ENCODE assay signal across 16 cellular contexts in genomic region chr2:165952085-165952484, GRCh38. TPM values are rescaled to one million over a fixed set of nuclear protein-coding genes. Genes with fewer than 3 reads are reported as not detected.
DNase-seq lines count a peak whose midpoint lies in the region; ATAC-seq and TF ChIP-seq lines count a peak whose summit lies in the region.
"Had no signal": no experiment of that assay in that cellular context is flagged by ENCODE, and none has a peak within 500 bp of the region (broad histone marks: within the 10 kb centered on the region; RNA-seq: fewer than 3 reads in every experiment).

No MANE protein-coding gene starts in this region.

- no peak for TF ChIP-seq CTCF in A673 (conservative IDR thresholded peaks at IDR 0.05; ENCODE audit: low read depth, low read length)
- TF ChIP-seq CTCF in activated CD8-positive, alpha-beta T cell treated with anti-CD3 and anti-CD28 coated beads for 36 hours (IDR thresholded peaks at IDR 0.05) = no peak

- H3K4me3 Mint-ChIP-seq in activated CD8-positive, alpha-beta T cell treated with anti-CD3 and anti-CD28 coated beads for 36 hours = no peak overlapping the region
- H3K4me3 Mint-ChIP-seq: neural crest cell had no signal

- peaks cover 35% of the 10 kb centered on the region for H3K4me1 ChIP-seq in A673 (ENCODE audit: insufficient read depth, low read length, poor library complexity, severe bottlenecking)
- peaks cover 34% of the 10 kb centered on the region for H3K4me1 ChIP-seq in HAP-1
- H3K4me1 ChIP-seq in SJCRH30 = peaks cover 5% of the 10 kb centered on the region; the same call in 1 of the 2 replicates
- H3K4me1 ChIP-seq in iPS-18a (ENCODE audit: control insufficient read depth, low read depth, low read length) = peaks cover 12% of the 10 kb centered on the region

- peaks cover 19% of the 10 kb centered on the region for H3K36me3 Mint-ChIP-seq in activated CD8-positive, alpha-beta T cell treated with anti-CD3 and anti-CD28 coated beads for 36 hours (ENCODE audit: low read depth)

- intact Hi-C loops in A673 (cut with micrococcal nuclease; ENCODE audit: unreplicated experiment) = loop anchor here (10.0 kb wide), 2 partner anchors 463 to 497 kb away; no protein-coding TSS in a partner anchor
- intact Hi-C loops in activated CD8-positive, alpha-beta T cell treated with anti-CD3 and anti-CD28 coated beads for 36 hours (cut with micrococcal nuclease) = loop anchor here (5.0 kb wide), 1 partner anchor 175 kb away; the partner anchor contains the start of gene SCN1A

- H3K4me3 ChIP-seq in A673 (ENCODE audit: low read depth, low read length, poor library complexity, severe bottlenecking) (peak overlapping the region; percentile 68), HAP-1 (peak overlapping the region; percentile 82; the same call in 1 of the 2 replicates), SJCRH30 (peak overlapping the region; percentile 93; the same call in 1 of the 2 replicates), iPS-18a (ENCODE audit: low read length) (peak overlapping the region; percentile 85)

- no peaks in the 10 kb centered on the region for H3K27me3 Mint-ChIP-seq in activated CD8-positive, alpha-beta T cell treated with anti-CD3 and anti-CD28 coated beads for 36 hours

- H3K9ac ChIP-seq in iPS-18a (ENCODE audit: low read length) = peak overlapping the region; percentile 78

- H3K36me3 ChIP-seq in A673 (ENCODE audit: insufficient read depth, low read length, poor library complexity, severe bottlenecking) = peaks cover 24% of the 10 kb centered on the region
- H3K36me3 ChIP-seq in HAP-1 (replicated peaks) = peaks cover 10% of the 10 kb centered on the region
- peaks cover 18% of the 10 kb centered on the region for H3K36me3 ChIP-seq in SJCRH30
- peaks cover 11% of the 10 kb centered on the region for H3K36me3 ChIP-seq in iPS-18a (ENCODE audit: control insufficient read depth, low read depth, low read length)

- ATAC-seq in activated CD8-positive, alpha-beta T cell treated with anti-CD3 and anti-CD28 coated beads for 36 hours = no peak
- ATAC-seq: sciatic nerve had no signal

- no peaks in the 10 kb centered on the region for H3K9me3 ChIP-seq in A673 (ENCODE audit: low read depth, low read length, poor library complexity, severe bottlenecking)
- H3K9me3 ChIP-seq in HAP-1 = no peaks in the 10 kb centered on the region
- H3K9me3 ChIP-seq in SJCRH30 (replicated peaks) = no peaks in the 10 kb centered on the region
- H3K9me3 ChIP-seq in iPS-18a (ENCODE audit: control insufficient read depth, low read depth, low read length) = no peaks in the 10 kb centered on the region
- H3K9me3 ChIP-seq: ascending aorta had no signal

- H3K27me3 ChIP-seq in A673 (replicated peaks; ENCODE audit: insufficient read depth, low read depth, low read length, poor library complexity) (no peaks in the 10 kb centered on the region), HAP-1 (ENCODE audit: low read depth) (no peaks in the 10 kb centered on the region), SJCRH30 (no peaks in the 10 kb centered on the region), iPS-18a (ENCODE audit: control insufficient read depth, insufficient read depth, low read length) (no peaks in the 10 kb centered on the region)
- H3K27me3 ChIP-seq: ascending aorta had no signal

- H3K27ac ChIP-seq in A673 (ENCODE audit: low read depth, low read length, poor library complexity, severe bottlenecking) (peak overlapping the region; percentile 86), SJCRH30 (no peak overlapping the region), iPS-18a (ENCODE audit: low read length) (no peak overlapping the region)
- H3K27ac ChIP-seq: ascending aorta had no signal

- no peak for DNase-seq in A673 (ENCODE audit: low spot score)
- no peak for DNase-seq in HAP-1 (ENCODE audit: low spot score in 2 of 2)
- no peak for DNase-seq in SJCRH30
- no peak for DNase-seq in SIG-M5 treated with dmso at 0.1 percent for 504 hours (lab: John Stamatoyannopoulos, UW; ENCODE audit: unreplicated experiment)
- no peak for DNase-seq in DMS153 treated with DMSO at 0.1 percent for 48 hours (lab: John Stamatoyannopoulos, UW; ENCODE audit: unreplicated experiment)
- DNase-seq in AG20443 (ENCODE audit: low spot score) = no peak
- no peak for DNase-seq in activated CD8-positive, alpha-beta T cell treated with anti-CD3 and anti-CD28 coated beads for 36 hours
- DNase-seq: activated CD4-positive, alpha-beta T cell treated with anti-CD3 and anti-CD28 coated beads, Interleukin-2, amount 50 U/mL, for 48 hours; cortex of kidney; DMS79; NCI-H2081 treated with DMSO at 0.1 percent for 48 hours; SHP77 had no signal

- H3K27ac Mint-ChIP-seq in activated CD8-positive, alpha-beta T cell treated with anti-CD3 and anti-CD28 coated beads for 36 hours = no peak overlapping the region

- in situ Hi-C loops in HAP-1 (cut with MboI; ENCODE audit: low sequenced_read_pairs) = loop anchor here (10.0 kb wide), 1 partner anchor 173 kb away; the partner anchor contains the start of gene SCN1A

- CTCF ChIA-PET in A673 (lab: Charles Lee) = interaction anchor here (1.0 kb wide), 1 partner anchor 1168 kb away, joined by 3 read pairs; no protein-coding TSS in a partner anchor
- CTCF ChIA-PET in activated CD8-positive, alpha-beta T cell treated with anti-CD3 and anti-CD28 coated beads for 36 hours (lab: Charles Lee) = interaction anchor here (0.8 to 1.9 kb wide), 4 partner anchors 9 to 176 kb away, joined by 3 to 6 read pairs (median 3); partner anchors contain the start of gene SCN1A

- POLR2A ChIA-PET in A673 (lab: Charles Lee; ENCODE audit: low non-redundant PET) = no interaction called here
- POLR2A ChIA-PET in activated CD8-positive, alpha-beta T cell treated with anti-CD3 and anti-CD28 coated beads for 36 hours (lab: Charles Lee) = no interaction called here

- BruUV-seq in A673 (replicated peaks; lab: Mats Ljungman, UMichigan) = no TSS peak

- peaks cover 2% of the 10 kb centered on the region for H3K9me3 Mint-ChIP-seq in activated CD8-positive, alpha-beta T cell treated with anti-CD3 and anti-CD28 coated beads for 36 hours
- H3K9me3 Mint-ChIP-seq: neural crest cell had no signal

- peaks cover 13% of the 10 kb centered on the region for H3K4me1 Mint-ChIP-seq in activated CD8-positive, alpha-beta T cell treated with anti-CD3 and anti-CD28 coated beads for 36 hours (ENCODE audit: low read depth)

RNA-seq across cellular contexts. Expression of gene TTC21B, which starts 1.5 kb away (rescaled TPM):
- 83.0 TPM in 2 replicates for total RNA-seq in A673 (2021)
- 37.0 and 38.4 TPM in 2 replicates for total RNA-seq in SJCRH30 (2014; rRNA removed; shearing (Covaris generic))
- 10 to 100 TPM; 22.1 to 24.1 TPM for total RNA-seq in activated CD8-positive, alpha-beta T cell treated with anti-CD3 and anti-CD28 coated beads for 36 hours
